Comparison of ENCODE assay signal across 2 cellular contexts in the genomic region with DNA sequence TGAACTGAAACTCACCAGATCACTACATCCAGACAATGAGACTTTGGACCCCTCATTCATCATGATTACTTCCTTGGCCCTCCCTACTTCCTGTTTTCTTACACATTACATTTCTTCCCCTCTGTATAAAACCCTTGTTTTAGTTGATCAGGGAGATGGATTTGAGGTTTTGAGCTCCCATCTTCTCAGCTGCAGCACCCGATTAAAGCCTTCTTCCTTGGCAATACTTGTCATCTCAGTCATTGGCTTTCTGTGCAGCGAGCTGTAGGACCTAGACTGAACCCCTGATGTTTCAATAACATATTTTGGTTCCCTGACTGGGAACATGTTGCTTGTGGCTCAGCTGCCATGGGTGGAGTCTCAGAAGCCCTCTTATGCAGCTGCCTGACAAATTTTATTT.
A peak's percentile ranks its signal among the peaks of the same experiment; 100 is the strongest.
TF ChIP-seq lines count a peak whose summit lies in the region.

No MANE protein-coding gene starts in this region.

TF ChIP-seq in HepG2, 621 proteins besides CTCF, POLR2A, EP300 and RAD21:
- TF ChIP-seq EZH2 (conservative IDR thresholded peaks at IDR 0.05; ENCODE audit: low read depth, low read length), result no peak
- no peak for TF ChIP-seq KDM5B (CRISPR knock-in tag; IDR thresholded peaks at IDR 0.05; ENCODE audit: borderline replicate concordance)
- no peak for TF ChIP-seq ZNF672 (CRISPR knock-in tag; IDR thresholded peaks at IDR 0.05)
- TF ChIP-seq ZNF124 (CRISPR knock-in tag; IDR thresholded peaks at IDR 0.05), result peak; percentile 100
- no peak for TF ChIP-seq TCF7 (IDR thresholded peaks at IDR 0.05; ENCODE audit: low read depth)

TF ChIP-seq in K562, 482 proteins besides CTCF, POLR2A, EP300 and RAD21:
- TF ChIP-seq POU5F1 (IDR thresholded peaks at IDR 0.05; ENCODE audit: borderline replicate concordance, low read depth, low read length, partially characterized antibody) (no peak), TARDBP (IDR thresholded peaks at IDR 0.05) (no peak), BRF1 (IDR thresholded peaks at IDR 0.05; ENCODE audit: borderline replicate concordance, extremely low read depth, insufficient read length) (no peak), CBX5 (IDR thresholded peaks at IDR 0.05; ENCODE audit: borderline replicate concordance, low read depth) (peak; percentile 88), TRIM28 (IDR thresholded peaks at IDR 0.05) (peak; percentile 81), NONO (IDR thresholded peaks at IDR 0.05; ENCODE audit: low read depth in 2 of 2, low read length in 1 of 2) (no peak), TRIM24 (IDR thresholded peaks at IDR 0.05) (peak in 1 of 2 experiments; percentile 51; a peak in 1 of 4 replicates), HNRNPL (IDR thresholded peaks at IDR 0.05; ENCODE audit: low read depth, low read length) (no peak), CBX3 (IDR thresholded peaks at IDR 0.05; ENCODE audit: borderline replicate concordance in 1 of 2, low read length in 2 of 2) (0 out of 3 replicates have a peak, but pooled peaks of 1 of the 2 experiments have one; percentile 57), ZNF124 (CRISPR knock-in tag; IDR thresholded peaks at IDR 0.05) (peak; percentile 97), PHF20 (IDR thresholded peaks at IDR 0.05; ENCODE audit: partially characterized antibody) (no peak), BRD4 (IDR thresholded peaks at IDR 0.05) (no peak), HMG20B (CRISPR knock-in tag; IDR thresholded peaks at IDR 0.05) (no peak), SP2 (IDR thresholded peaks at IDR 0.05; ENCODE audit: extremely low read depth, low read depth, low read length, poor library complexity, severe bottlenecking) (no peak), NR3C1 (CRISPR knock-in tag; IDR thresholded peaks at IDR 0.05) (no peak)
- TF ChIP-seq, protein P1, sequence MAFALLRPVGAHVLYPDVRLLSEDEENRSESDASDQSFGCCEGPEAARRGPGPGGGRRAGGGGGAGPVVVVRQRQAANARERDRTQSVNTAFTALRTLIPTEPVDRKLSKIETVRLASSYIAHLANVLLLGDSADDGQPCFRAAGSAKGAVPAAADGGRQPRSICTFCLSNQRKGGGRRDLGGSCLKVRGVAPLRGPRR (CRISPR knock-in tag; IDR thresholded peaks at IDR 0.05), result no peak
- TF ChIP-seq, protein P2, sequence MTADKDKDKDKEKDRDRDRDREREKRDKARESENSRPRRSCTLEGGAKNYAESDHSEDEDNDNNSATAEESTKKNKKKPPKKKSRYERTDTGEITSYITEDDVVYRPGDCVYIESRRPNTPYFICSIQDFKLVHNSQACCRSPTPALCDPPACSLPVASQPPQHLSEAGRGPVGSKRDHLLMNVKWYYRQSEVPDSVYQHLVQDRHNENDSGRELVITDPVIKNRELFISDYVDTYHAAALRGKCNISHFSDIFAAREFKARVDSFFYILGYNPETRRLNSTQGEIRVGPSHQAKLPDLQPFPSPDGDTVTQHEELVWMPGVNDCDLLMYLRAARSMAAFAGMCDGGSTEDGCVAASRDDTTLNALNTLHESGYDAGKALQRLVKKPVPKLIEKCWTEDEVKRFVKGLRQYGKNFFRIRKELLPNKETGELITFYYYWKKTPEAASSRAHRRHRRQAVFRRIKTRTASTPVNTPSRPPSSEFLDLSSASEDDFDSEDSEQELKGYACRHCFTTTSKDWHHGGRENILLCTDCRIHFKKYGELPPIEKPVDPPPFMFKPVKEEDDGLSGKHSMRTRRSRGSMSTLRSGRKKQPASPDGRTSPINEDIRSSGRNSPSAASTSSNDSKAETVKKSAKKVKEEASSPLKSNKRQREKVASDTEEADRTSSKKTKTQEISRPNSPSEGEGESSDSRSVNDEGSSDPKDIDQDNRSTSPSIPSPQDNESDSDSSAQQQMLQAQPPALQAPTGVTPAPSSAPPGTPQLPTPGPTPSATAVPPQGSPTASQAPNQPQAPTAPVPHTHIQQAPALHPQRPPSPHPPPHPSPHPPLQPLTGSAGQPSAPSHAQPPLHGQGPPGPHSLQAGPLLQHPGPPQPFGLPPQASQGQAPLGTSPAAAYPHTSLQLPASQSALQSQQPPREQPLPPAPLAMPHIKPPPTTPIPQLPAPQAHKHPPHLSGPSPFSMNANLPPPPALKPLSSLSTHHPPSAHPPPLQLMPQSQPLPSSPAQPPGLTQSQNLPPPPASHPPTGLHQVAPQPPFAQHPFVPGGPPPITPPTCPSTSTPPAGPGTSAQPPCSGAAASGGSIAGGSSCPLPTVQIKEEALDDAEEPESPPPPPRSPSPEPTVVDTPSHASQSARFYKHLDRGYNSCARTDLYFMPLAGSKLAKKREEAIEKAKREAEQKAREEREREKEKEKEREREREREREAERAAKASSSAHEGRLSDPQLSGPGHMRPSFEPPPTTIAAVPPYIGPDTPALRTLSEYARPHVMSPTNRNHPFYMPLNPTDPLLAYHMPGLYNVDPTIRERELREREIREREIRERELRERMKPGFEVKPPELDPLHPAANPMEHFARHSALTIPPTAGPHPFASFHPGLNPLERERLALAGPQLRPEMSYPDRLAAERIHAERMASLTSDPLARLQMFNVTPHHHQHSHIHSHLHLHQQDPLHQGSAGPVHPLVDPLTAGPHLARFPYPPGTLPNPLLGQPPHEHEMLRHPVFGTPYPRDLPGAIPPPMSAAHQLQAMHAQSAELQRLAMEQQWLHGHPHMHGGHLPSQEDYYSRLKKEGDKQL (CRISPR knock-in tag; IDR thresholded peaks at IDR 0.05; ENCODE audit: borderline replicate concordance), result no peak
